In the genomic region with DNA sequence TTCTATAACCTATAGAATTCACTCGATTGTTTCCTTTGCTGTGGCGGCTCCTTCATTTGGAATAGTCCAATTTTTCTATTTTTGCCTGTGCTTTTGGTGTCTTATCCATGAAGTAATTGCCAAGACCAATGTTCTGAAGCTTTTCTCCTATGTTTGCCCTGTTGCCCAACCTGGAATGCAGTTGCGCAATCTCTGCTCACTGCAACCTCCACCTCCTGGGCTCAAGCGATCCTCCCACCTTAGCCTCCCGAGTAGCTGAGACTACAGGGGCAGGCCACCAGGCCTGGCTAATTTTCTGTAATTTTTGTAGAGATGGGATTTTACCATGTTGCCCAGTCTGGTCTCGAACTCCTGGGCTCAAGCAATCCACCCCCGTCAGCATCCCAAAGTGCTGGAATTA, we compare ENCODE assay signal across 19 cellular contexts.
DNase-seq lines count a peak whose midpoint lies in the region; ATAC-seq, FAIRE-seq and TF ChIP-seq lines count a peak whose summit lies in the region.
"Had no signal": no experiment of that assay in that cellular context is flagged by ENCODE, and none has a peak within 500 bp of the region (broad histone marks: within the 10 kb centered on the region; RNA-seq: fewer than 3 reads in every experiment).

No MANE protein-coding gene starts in this region.

- no peak overlapping the region for H2AFZ ChIP-seq in HepG2 (ENCODE audit: low read length)
- no peak overlapping the region for H2AFZ ChIP-seq in IMR-90 (replicated peaks; ENCODE audit: low read length, poor library complexity)
- H2AFZ ChIP-seq in K562 (ENCODE audit: low read depth, low read length) = no peak overlapping the region

- no peak overlapping the region for H2BK5ac ChIP-seq in IMR-90 (ENCODE audit: low read depth, low read length, poor library complexity, severe bottlenecking)

- no peak overlapping the region for H2BK15ac ChIP-seq in IMR-90 (ENCODE audit: low read depth, low read length)

- H3K79me2 ChIP-seq in HepG2 (ENCODE audit: insufficient read depth, low read length) = no peaks in the 10 kb centered on the region
- no peaks in the 10 kb centered on the region for H3K79me2 ChIP-seq in K562 (ENCODE audit: control insufficient read depth, insufficient read depth, low read length)

- H3K4me2 ChIP-seq in HepG2 (ENCODE audit: low read depth, low read length) (no peak overlapping the region), IMR-90 (ENCODE audit: low read depth, low read length) (no peak overlapping the region), K562 (ENCODE audit: insufficient read depth, low read length) (no peak overlapping the region)

- POLR2A ChIA-PET in HepG2 (lab: Yijun Ruan, JAX) (no interaction called here), IMR-90 (lab: Charles Lee; ENCODE audit: unreplicated experiment) (no interaction called here), K562 (lab: Yijun Ruan, JAX) (no interaction called here)

- H4K5ac ChIP-seq in IMR-90 (ENCODE audit: low read depth, low read length) = no peak overlapping the region

- in situ Hi-C loops in HepG2 (cut with HindIII; ENCODE audit: extremely low pct_ligation_motif_present, low pct_unique_long_range_greater_than_20kb) = no loop called here
- in situ Hi-C loops in IMR-90 (cut with MboI; ENCODE audit: low sequenced_read_pairs) = no loop called here
- in situ Hi-C loops in K562 (cut with MboI) = no loop called here

- no peak overlapping the region for H3K23ac ChIP-seq in IMR-90 (ENCODE audit: low read depth, low read length)

- H3K4me3 Mint-ChIP-seq in HFFc6 = no peak overlapping the region

- no peak for TF ChIP-seq CTCF in HepG2 (CRISPR knock-in tag; IDR thresholded peaks at IDR 0.05)
- no peak for TF ChIP-seq CTCF in right lobe of liver (IDR thresholded peaks at IDR 0.05)
- TF ChIP-seq CTCF in IMR-90 (conservative IDR thresholded peaks at IDR 0.05; ENCODE audit: low read depth, low read length) = no peak
- TF ChIP-seq CTCF in K562 (IDR thresholded peaks at IDR 0.05 in 2 of 3, conservative IDR thresholded peaks at IDR 0.05 in 1 of 3; ENCODE audit: insufficient read depth in 2 of 3, low read depth in 1 of 3, low read length in 3 of 3) = no peak
- TF ChIP-seq CTCF in HFFc6 (IDR thresholded peaks at IDR 0.05) = no peak

- no peak overlapping the region for H3K14ac ChIP-seq in IMR-90 (replicated peaks; ENCODE audit: low read depth, low read length)

- no peak for ATAC-seq in HepG2
- no peak for ATAC-seq in right lobe of liver
- no peak for ATAC-seq in IMR-90 (ENCODE audit: low read depth)
- ATAC-seq in K562 = no peak
- ATAC-seq in GM18511 (IDR thresholded peaks at IDR 0.05; ENCODE audit: unreplicated experiment) = no peak

- H3K56ac ChIP-seq in IMR-90 (ENCODE audit: extremely low read depth, insufficient read depth, low read length) = no peak overlapping the region

- WGBS in HepG2 (ENCODE audit: low lambda C conversion rate) = 56% methylated on average over 7 of the region's 7 CpGs
- 68% methylated on average over 7 of the region's 7 CpGs for WGBS in right lobe of liver (ENCODE audit: insufficient coverage, low coverage, low lambda C conversion rate, missing lambda C conversion rate)
- 60% methylated on average over 1 of the region's 7 CpGs; no CpG with 5 or more reads in 1 of the 2 experiments for WGBS in IMR-90 (ENCODE audit: extremely low coverage in 2 of 2, insufficient read length in 1 of 2), 2 experiments
- WGBS in K562 (ENCODE audit: insufficient coverage, low coverage, missing lambda C conversion rate) = 47% methylated on average over 7 of the region's 7 CpGs

- no peak overlapping the region for H2BK120ac ChIP-seq in IMR-90 (ENCODE audit: low read depth, low read length)

- H3K9ac ChIP-seq in HepG2 (ENCODE audit: insufficient read depth, low read depth, low read length) (no peak overlapping the region), IMR-90 (ENCODE audit: low read depth, low read length) (no peak overlapping the region), K562 (ENCODE audit: insufficient read depth in 1 of 2, low read depth in 2 of 2, low read length in 2 of 2) (no peak overlapping the region)

- TF ChIP-seq RAD21 in HepG2 (CRISPR knock-in tag; IDR thresholded peaks at IDR 0.05) = no peak
- no peak for TF ChIP-seq RAD21 in IMR-90 (IDR thresholded peaks at IDR 0.05; ENCODE audit: low read length)
- TF ChIP-seq RAD21 in K562 (CRISPR knock-in tag; conservative IDR thresholded peaks at IDR 0.05 in 1 of 2, IDR thresholded peaks at IDR 0.05 in 1 of 2) = no peak

- H2BK20ac ChIP-seq in IMR-90 (ENCODE audit: low read depth, low read length) = no peak overlapping the region

- H3K27ac Mint-ChIP-seq in HFFc6 = no peak overlapping the region
- H3K27ac Mint-ChIP-seq: CD4-positive, alpha-beta memory T cell had no signal

- DNase-seq in HepG2 (ENCODE audit: low spot score) = no peak
- no peak for DNase-seq in right lobe of liver
- no peak for DNase-seq in IMR-90
- DNase-seq in K562 (ENCODE audit: extremely low read depth in 1 of 4, low spot score in 3 of 4) = no peak
- DNase-seq in HFFc6 = no peak
- DNase-seq in SW480 (ENCODE audit: low spot score) = no peak
- DNase-seq: C1 segment of cervical spinal cord; CD4-positive, alpha-beta memory T cell; DMS53; DMS79 treated with DMSO at 0.1 percent for 48 hours; GF-D8; GOT3; H7; HCEC 1CT had no signal

- no peaks in the 10 kb centered on the region for H3K36me3 ChIP-seq in HepG2 (replicated peaks in 1 of 2; ENCODE audit: control insufficient read depth in 1 of 2, insufficient read depth in 2 of 2, low read length in 2 of 2)
- H3K36me3 ChIP-seq in right lobe of liver = no peaks in the 10 kb centered on the region
- H3K36me3 ChIP-seq in IMR-90 (ENCODE audit: control insufficient read depth, insufficient read depth, low read length) = no peaks in the 10 kb centered on the region
- H3K36me3 ChIP-seq in K562 (ENCODE audit: control insufficient read depth, insufficient read depth, low read length) = no peaks in the 10 kb centered on the region

- no peak for TF ChIP-seq EP300 in HepG2 (IDR thresholded peaks at IDR 0.05; ENCODE audit: low read depth in 2 of 2, low read length in 2 of 2)
- no peak for TF ChIP-seq EP300 in HepG2 (CRISPR knock-in tag; IDR thresholded peaks at IDR 0.05; ENCODE audit: borderline replicate concordance)
- TF ChIP-seq EP300 in K562 (IDR thresholded peaks at IDR 0.05; ENCODE audit: low read length) = no peak

- H3K4me3 ChIP-seq in HepG2 (replicated peaks in 1 of 3; ENCODE audit: insufficient read depth in 1 of 3, low read depth in 2 of 3, low read length in 3 of 3) = no peak overlapping the region
- no peak overlapping the region for H3K4me3 ChIP-seq in right lobe of liver
- H3K4me3 ChIP-seq in IMR-90 (ENCODE audit: insufficient read depth, low read depth, low read length) = no peak overlapping the region
- no peak overlapping the region for H3K4me3 ChIP-seq in K562

- no peak overlapping the region for H4K91ac ChIP-seq in IMR-90 (ENCODE audit: insufficient read depth, low read depth, low read length)

- no peaks in the 10 kb centered on the region for H3K4me1 Mint-ChIP-seq in HFFc6 (ENCODE audit: low read depth)

- intact Hi-C loops in HepG2 (cut with micrococcal nuclease; ENCODE audit: unreplicated experiment) (no loop called here), right lobe of liver (cut with DNase I) (no loop called here), IMR-90 (cut with micrococcal nuclease) (no loop called here), K562 (cut with micrococcal nuclease) (no loop called here)

- H3K27me3 Mint-ChIP-seq in HFFc6 (ENCODE audit: insufficient read depth) = peaks cover 6% of the 10 kb centered on the region; the same call in 1 of the 2 replicates

- TF ChIP-seq POLR2A in HepG2 (IDR thresholded peaks at IDR 0.05; ENCODE audit: insufficient read depth in 1 of 2, low read depth in 2 of 2, low read length in 2 of 2) (no peak), right lobe of liver (IDR thresholded peaks at IDR 0.05) (no peak), IMR-90 (IDR thresholded peaks at IDR 0.05; ENCODE audit: low read depth, low read length) (no peak), K562 (conservative IDR thresholded peaks at IDR 0.05) (no peak)

- FAIRE-seq in HepG2 (lab: Jason Lieb, UNC) (no peak), K562 (lab: Jason Lieb, UNC) (no peak)
- FAIRE-seq: A204.1, GM12891, GM18507 had no signal

- H4K20me1 ChIP-seq in HepG2 (ENCODE audit: insufficient read depth, low read length) (no peaks in the 10 kb centered on the region), IMR-90 (ENCODE audit: insufficient read depth, low read length) (no peaks in the 10 kb centered on the region), K562 (replicated peaks; ENCODE audit: control insufficient read depth, insufficient read depth, low read length) (no peaks in the 10 kb centered on the region)

- no peaks in the 10 kb centered on the region for H3K9me3 Mint-ChIP-seq in HFFc6

- H3K27me3 ChIP-seq in HepG2 (ENCODE audit: control insufficient read depth in 1 of 2, insufficient read depth in 2 of 2, low read length in 2 of 2) = no peaks in the 10 kb centered on the region; a peak in 2 of 5 replicates
- no peaks in the 10 kb centered on the region for H3K27me3 ChIP-seq in right lobe of liver
- no peaks in the 10 kb centered on the region; the same call in 1 of the 2 replicates for H3K27me3 ChIP-seq in IMR-90 (ENCODE audit: control insufficient read depth, insufficient read depth, low read length)
- H3K27me3 ChIP-seq in K562 (ENCODE audit: control insufficient read depth in 2 of 2, insufficient read depth in 2 of 2, low read length in 2 of 2) = no peaks in the 10 kb centered on the region

- H2AK5ac ChIP-seq in IMR-90 (ENCODE audit: low read depth, low read length) = no peak overlapping the region

- no peak overlapping the region for H3K4ac ChIP-seq in IMR-90 (ENCODE audit: low read depth, low read length)

- H3K9me3 ChIP-seq in HepG2 (ENCODE audit: low read length) (no peaks in the 10 kb centered on the region), right lobe of liver (no peaks in the 10 kb centered on the region), IMR-90 (ENCODE audit: control insufficient read depth, insufficient read depth, low read length) (no peaks in the 10 kb centered on the region), K562 (replicated peaks; ENCODE audit: control insufficient read depth, insufficient read depth, low read depth, low read length) (no peaks in the 10 kb centered on the region)

- no peaks in the 10 kb centered on the region for H3K79me1 ChIP-seq in IMR-90 (ENCODE audit: low read depth in 1 of 2, low read length in 2 of 2)

- CTCF ChIA-PET in HepG2 (lab: Yijun Ruan, JAX; ENCODE audit: low intra/inter-chr PET ratio, low total read pairs) = no interaction called here
- CTCF ChIA-PET in IMR-90 (lab: Yijun Ruan, JAX) = no interaction called here
- CTCF ChIA-PET in K562 (lab: Yijun Ruan, JAX; ENCODE audit: low intra/inter-chr PET ratio) = no interaction called here

- no peak overlapping the region for H3K18ac ChIP-seq in IMR-90 (ENCODE audit: low read depth, low read length)

- dilution Hi-C loops in IMR-90 (cut with HindIII; ENCODE audit: low sequenced_read_pairs, unreplicated experiment) = no loop called here

- H3K27ac ChIP-seq in HepG2 (ENCODE audit: extremely low read length, insufficient read depth, low read length) (no peak overlapping the region), right lobe of liver (no peak overlapping the region), IMR-90 (ENCODE audit: insufficient read depth, low read length) (no peak overlapping the region), K562 (ENCODE audit: extremely low read depth, low read depth, low read length) (no peak overlapping the region)
- H3K27ac ChIP-seq: 22Rv1 had no signal

- H3K9me1 ChIP-seq in IMR-90 (ENCODE audit: insufficient read depth, low read length) (no peaks in the 10 kb centered on the region), K562 (ENCODE audit: control insufficient read depth, insufficient read depth, low read length) (no peaks in the 10 kb centered on the region)

- no TSS peak for BruUV-seq in HepG2 (replicated peaks; lab: Mats Ljungman, UMichigan)
- no TSS peak for BruUV-seq in IMR-90 (replicated peaks; lab: Mats Ljungman, UMichigan)
- BruUV-seq in K562 (replicated peaks; lab: Mats Ljungman, UMichigan) = no TSS peak

- H3K36me3 Mint-ChIP-seq in HFFc6 (ENCODE audit: low read depth) = no peaks in the 10 kb centered on the region

- H3K4me1 ChIP-seq in HepG2 (ENCODE audit: insufficient read depth, low read length) = peaks cover 16% of the 10 kb centered on the region
- peaks cover 0 to 2% (median 0%) of the 10 kb centered on the region in 4 donors for H3K4me1 ChIP-seq in right lobe of liver
- no peaks in the 10 kb centered on the region for H3K4me1 ChIP-seq in IMR-90 (ENCODE audit: control insufficient read depth, insufficient read depth, low read length)
- peaks cover 9% of the 10 kb centered on the region in 2 experiments; a peak in 1 of 5 replicates for H3K4me1 ChIP-seq in K562 (replicated peaks in 1 of 2; ENCODE audit: control insufficient read depth in 2 of 2, insufficient read depth in 2 of 2, low read length in 2 of 2)

- H4K8ac ChIP-seq in IMR-90 (ENCODE audit: low read depth in 2 of 2, low read length in 2 of 2) = no peak overlapping the region

- H2AK9ac ChIP-seq in IMR-90 (replicated peaks; ENCODE audit: low read depth, low read length, poor library complexity) = no peak overlapping the region

Comparison
In these comparisons a context has a peak if more than half of its experiments do, and no peak if none do; other contexts are left out.
1. Of the 241 proteins assayed by ChIP-seq in both HepG2 and K562: peak only in HepG2: KDM1A and ZNF644; only in K562: IRF9; in both: CEBPB and CEBPG; in neither: 234; mixed calls (peak in some experiments, not most) for 2.